8 cellular contexts compared by ENCODE assay signal in genomic region chr9:35756743-35757526, GRCh38. TPM values are rescaled to one million over a fixed set of nuclear protein-coding genes. Genes with fewer than 3 reads are reported as not detected.
A peak's percentile ranks its signal among the peaks of the same experiment; 100 is the strongest.
DNase-seq lines count a peak whose midpoint lies in the region; ATAC-seq and TF ChIP-seq lines count a peak whose summit lies in the region.

No MANE protein-coding gene starts in this region.

- peak overlapping the region; percentile 70 for H3K27ac ChIP-seq in CD4-positive, alpha-beta memory T cell (ENCODE audit: low read depth, low read length)
- H3K27ac ChIP-seq in angular gyrus (ENCODE audit: low read depth, low read length) (peak overlapping the region; percentile 83), hepatocyte (peak overlapping the region; percentile 99)

- H3K27me3 ChIP-seq in CD4-positive, alpha-beta memory T cell (ENCODE audit: insufficient read depth, low read length), result no peaks in the 10 kb centered on the region
- H3K27me3 ChIP-seq in hepatocyte, result no peaks in the 10 kb centered on the region

- no peaks in the 10 kb centered on the region for H3K9me2 ChIP-seq in hepatocyte (replicated peaks; ENCODE audit: insufficient read depth)

- peak overlapping the region; percentile 62 to 90 for H3K4me3 ChIP-seq in CD4-positive, alpha-beta memory T cell (ENCODE audit: low read length in 2 of 2)
- H3K4me3 ChIP-seq in hepatocyte, result peak overlapping the region; percentile 57

- no peak for TF ChIP-seq CTCF in hepatocyte (IDR thresholded peaks at IDR 0.05; ENCODE audit: poor library complexity)

- peaks cover 21% of the 10 kb centered on the region for H3K36me3 ChIP-seq in CD4-positive, alpha-beta memory T cell (ENCODE audit: insufficient read depth, low read length)
- H3K36me3 ChIP-seq in hepatocyte (replicated peaks; ENCODE audit: insufficient read depth, low read depth), result no peaks in the 10 kb centered on the region

- no peaks in the 10 kb centered on the region for H3K27me3 Mint-ChIP-seq in CD4-positive, alpha-beta memory T cell

- H3K79me2 ChIP-seq in hepatocyte, result peaks cover 39% of the 10 kb centered on the region

- peak overlapping the region; percentile 86 to 99 (median 98) for H3K27ac Mint-ChIP-seq in CD4-positive, alpha-beta memory T cell

- peaks cover 24 to 69% (median 49%) of the 10 kb centered on the region in 4 donors for H3K4me1 Mint-ChIP-seq in CD4-positive, alpha-beta memory T cell

- H3K4me2 ChIP-seq in hepatocyte, result peak overlapping the region; percentile 91

- H3K9me3 ChIP-seq in CD4-positive, alpha-beta memory T cell (ENCODE audit: control insufficient read depth in 1 of 2, low read length in 2 of 2), result no peaks in the 10 kb centered on the region
- no peaks in the 10 kb centered on the region for H3K9me3 ChIP-seq in hepatocyte (ENCODE audit: low read depth)

- peak; percentile 68 to 80 (median 71) for DNase-seq in CD4-positive, alpha-beta memory T cell
- DNase-seq in HK-2 (ENCODE audit: unreplicated experiment), result peak; percentile 55
- DNase-seq in RKO (ENCODE audit: low spot score), result peak; percentile 83
- peak; percentile 81 for DNase-seq in hepatocyte (ENCODE audit: low spot score)
- DNase-seq in renal cortical epithelial cell (ENCODE audit: low read depth), result peak; percentile 39
- no peak for DNase-seq in amniotic stem cell (lab: John Stamatoyannopoulos, UW)

- peak overlapping the region; percentile 74 for H2AFZ ChIP-seq in hepatocyte

- H3K36me3 Mint-ChIP-seq in CD4-positive, alpha-beta memory T cell, result peaks cover 22 to 23% of the 10 kb centered on the region in 2 donors

- H3K9me3 Mint-ChIP-seq in CD4-positive, alpha-beta memory T cell, result peaks cover 0 to 2% (median 0%) of the 10 kb centered on the region in 8 donors

- H3K4me1 ChIP-seq in CD4-positive, alpha-beta memory T cell (ENCODE audit: insufficient read depth, low read length), result peaks cover 22% of the 10 kb centered on the region
- H3K4me1 ChIP-seq in hepatocyte (ENCODE audit: insufficient read depth), result peaks cover 14% of the 10 kb centered on the region

- intact Hi-C loops in CD4-positive, alpha-beta memory T cell (cut with micrococcal nuclease), result loop anchor here (1.0 to 2.0 kb wide), 3 partner anchors 24 to 686 kb away; partner anchors contain the start of genes CREB3 and TLN1

- 3% methylated on average over 22 of the region's 53 CpGs for WGBS in hepatocyte (ENCODE audit: low lambda C conversion rate, missing lambda C conversion rate)

- no peaks in the 10 kb centered on the region for H4K20me1 ChIP-seq in hepatocyte (ENCODE audit: insufficient read depth, poor library complexity, severe bottlenecking)

- ATAC-seq in GM19351 (IDR thresholded peaks at IDR 0.05; ENCODE audit: unreplicated experiment), result peak; percentile 51

- CTCF ChIA-PET in CD4-positive, alpha-beta memory T cell (lab: Charles Lee; ENCODE audit: partially characterized antibody), result interaction anchor here (0.7 to 6.0 kb wide), 29 partner anchors 10 to 434 kb away, joined by 3 to 33 read pairs (median 4); partner anchors contain the start of genes CCDC107, CLTA, CREB3 and GBA2

- POLR2A ChIA-PET in CD4-positive, alpha-beta memory T cell (lab: Charles Lee; ENCODE audit: partially characterized antibody), result interaction anchor here (0.9 to 3.1 kb wide), 17 partner anchors 10 to 153 kb away, joined by 3 to 25 read pairs (median 6); partner anchors contain the start of genes CCDC107, CREB3, FAM221B and GBA2

- H3K4me3 Mint-ChIP-seq in CD4-positive, alpha-beta memory T cell, result peak overlapping the region; percentile 97 to 100 (median 98)

RNA-seq across cellular contexts. Expression of gene MSMP, which starts 2.9 kb away (rescaled TPM):
- not detected for total RNA-seq in CD4-positive, alpha-beta memory T cell
- 1 to 10 TPM in 1 of 2 donors, not detected in 1; 1.2 TPM for polyA plus RNA-seq in CD4-positive, alpha-beta memory T cell
- total RNA-seq in hepatocyte, result not detected in 2 replicates
- not detected in 2 replicates for polyA plus RNA-seq in hepatocyte
- total RNA-seq in renal cortical epithelial cell, result not detected in 2 replicates

RNA-seq across cellular contexts. Expression of gene RGP1, which starts 7.8 kb away (rescaled TPM):
- 10 to 100 TPM; 31.8 to 33.8 TPM for total RNA-seq in CD4-positive, alpha-beta memory T cell
- polyA plus RNA-seq in CD4-positive, alpha-beta memory T cell, result 1 to 10 TPM; 6.1 to 9.9 TPM
- 17.1 and 19.3 TPM in 2 replicates for total RNA-seq in hepatocyte
- 11.2 and 11.4 TPM in 2 replicates for polyA plus RNA-seq in hepatocyte
- 13.7 and 24.3 TPM in 2 replicates for total RNA-seq in renal cortical epithelial cell

RNA-seq across cellular contexts. Expression of gene GBA2, which starts 7.9 kb away (rescaled TPM):
- total RNA-seq in CD4-positive, alpha-beta memory T cell, result 10 to 100 TPM; 61.1 to 66.3 TPM
- 10 to 100 TPM; 16.3 to 27.1 TPM for polyA plus RNA-seq in CD4-positive, alpha-beta memory T cell
- total RNA-seq in hepatocyte (58.5 and 60.5 TPM in 2 replicates), renal cortical epithelial cell (14.9 and 46.9 TPM in 2 replicates)
- polyA plus RNA-seq in hepatocyte, result 77.5 and 80.2 TPM in 2 replicates

RNA-seq across cellular contexts. Expression of gene CREB3, which starts 24.5 kb away (rescaled TPM):
- 10 to 100 TPM; 24.8 to 25.6 TPM for total RNA-seq in CD4-positive, alpha-beta memory T cell
- polyA plus RNA-seq in CD4-positive, alpha-beta memory T cell, result 10 to 100 TPM; 45.0 to 59.7 TPM
- total RNA-seq in hepatocyte (54.6 and 69.6 TPM in 2 replicates), renal cortical epithelial cell (57.8 and 152 TPM in 2 replicates)
- 79.8 and 79.9 TPM in 2 replicates for polyA plus RNA-seq in hepatocyte

RNA-seq across cellular contexts. Expression of gene TLN1, which starts 24.9 kb away (rescaled TPM):
- total RNA-seq in CD4-positive, alpha-beta memory T cell, result 100 to 1,000 TPM; 294 to 316 TPM
- polyA plus RNA-seq in CD4-positive, alpha-beta memory T cell, result 100 to 1,000 TPM in 1 of 2 donors, 10 to 100 TPM in 1; 13.7 to 137 TPM
- total RNA-seq in hepatocyte (100 and 113 TPM in 2 replicates), renal cortical epithelial cell (266 and 772 TPM in 2 replicates)
- polyA plus RNA-seq in hepatocyte, result 70.5 and 73.4 TPM in 2 replicates
